Comparison of ENCODE assay signal across 1 cellular context in the genomic region with DNA sequence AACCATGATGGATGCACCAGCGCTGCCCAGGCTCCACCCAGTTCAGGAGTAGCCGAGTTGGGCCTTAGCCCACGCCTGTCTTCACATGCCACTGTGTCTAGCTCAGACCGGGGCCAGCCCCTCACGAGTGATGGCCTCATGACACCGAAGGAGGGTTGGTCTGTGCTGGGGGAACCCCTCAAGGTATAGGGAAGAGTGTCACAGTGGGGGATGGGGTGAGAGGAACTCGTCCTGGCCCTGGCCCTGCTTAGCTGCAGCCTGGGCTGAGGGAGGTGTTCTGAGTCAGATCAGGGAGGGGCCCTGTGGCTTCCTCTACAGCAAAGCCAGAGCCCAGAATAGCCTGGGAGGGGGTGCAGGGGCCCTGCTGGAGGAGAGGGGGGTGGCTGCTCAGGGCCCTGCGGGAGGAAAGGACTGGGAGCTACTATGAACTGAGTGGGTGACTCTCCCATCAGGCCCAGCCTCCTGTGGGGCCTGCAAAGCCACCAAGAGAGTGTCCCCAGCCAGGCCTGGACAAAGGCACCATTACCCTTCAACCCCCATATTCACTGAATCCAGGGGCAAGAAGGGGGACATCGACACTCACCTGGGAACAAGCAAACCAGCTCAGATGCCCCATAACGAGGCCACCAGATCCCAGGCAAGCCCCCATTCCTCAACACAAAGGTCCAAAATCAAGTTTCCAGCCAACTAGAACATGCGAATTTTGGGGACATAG.
TF ChIP-seq lines count a peak whose summit lies in the region.

No MANE protein-coding gene starts in this region.

TF ChIP-seq in GM12878, 131 proteins besides CTCF, POLR2A, EP300 and RAD21 (continued from another document and continues in another):
- TF ChIP-seq, protein P1, sequence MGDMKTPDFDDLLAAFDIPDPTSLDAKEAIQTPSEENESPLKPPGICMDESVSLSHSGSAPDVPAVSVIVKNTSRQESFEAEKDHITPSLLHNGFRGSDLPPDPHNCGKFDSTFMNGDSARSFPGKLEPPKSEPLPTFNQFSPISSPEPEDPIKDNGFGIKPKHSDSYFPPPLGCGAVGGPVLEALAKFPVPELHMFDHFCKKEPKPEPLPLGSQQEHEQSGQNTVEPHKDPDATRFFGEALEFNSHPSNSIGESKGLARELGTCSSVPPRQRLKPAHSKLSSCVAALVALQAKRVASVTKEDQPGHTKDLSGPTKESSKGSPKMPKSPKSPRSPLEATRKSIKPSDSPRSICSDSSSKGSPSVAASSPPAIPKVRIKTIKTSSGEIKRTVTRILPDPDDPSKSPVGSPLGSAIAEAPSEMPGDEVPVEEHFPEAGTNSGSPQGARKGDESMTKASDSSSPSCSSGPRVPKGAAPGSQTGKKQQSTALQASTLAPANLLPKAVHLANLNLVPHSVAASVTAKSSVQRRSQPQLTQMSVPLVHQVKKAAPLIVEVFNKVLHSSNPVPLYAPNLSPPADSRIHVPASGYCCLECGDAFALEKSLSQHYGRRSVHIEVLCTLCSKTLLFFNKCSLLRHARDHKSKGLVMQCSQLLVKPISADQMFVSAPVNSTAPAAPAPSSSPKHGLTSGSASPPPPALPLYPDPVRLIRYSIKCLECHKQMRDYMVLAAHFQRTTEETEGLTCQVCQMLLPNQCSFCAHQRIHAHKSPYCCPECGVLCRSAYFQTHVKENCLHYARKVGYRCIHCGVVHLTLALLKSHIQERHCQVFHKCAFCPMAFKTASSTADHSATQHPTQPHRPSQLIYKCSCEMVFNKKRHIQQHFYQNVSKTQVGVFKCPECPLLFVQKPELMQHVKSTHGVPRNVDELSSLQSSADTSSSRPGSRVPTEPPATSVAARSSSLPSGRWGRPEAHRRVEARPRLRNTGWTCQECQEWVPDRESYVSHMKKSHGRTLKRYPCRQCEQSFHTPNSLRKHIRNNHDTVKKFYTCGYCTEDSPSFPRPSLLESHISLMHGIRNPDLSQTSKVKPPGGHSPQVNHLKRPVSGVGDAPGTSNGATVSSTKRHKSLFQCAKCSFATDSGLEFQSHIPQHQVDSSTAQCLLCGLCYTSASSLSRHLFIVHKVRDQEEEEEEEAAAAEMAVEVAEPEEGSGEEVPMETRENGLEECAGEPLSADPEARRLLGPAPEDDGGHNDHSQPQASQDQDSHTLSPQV (IDR thresholded peaks at IDR 0.05), result no peak; the same call in 1 of the 2 replicates
- TF ChIP-seq IRF4 (IDR thresholded peaks at IDR 0.05; ENCODE audit: low read depth, low read length) (peak; percentile 82; the same call in 1 of the 2 replicates), MXI1 (IDR thresholded peaks at IDR 0.05; ENCODE audit: low read depth, low read length) (peak; percentile 70; the same call in 1 of the 2 replicates), ASH2L (IDR thresholded peaks at IDR 0.05; ENCODE audit: borderline replicate concordance, low read depth) (no peak), STAT1 (conservative IDR thresholded peaks at IDR 0.05) (no peak), WRNIP1 (IDR thresholded peaks at IDR 0.05; ENCODE audit: borderline replicate concordance, low read depth, low read length) (0 out of 2 replicates have a peak, but pooled peaks have one; percentile 51), MYB (IDR thresholded peaks at IDR 0.05; ENCODE audit: borderline replicate concordance, low read depth, low read length) (no peak), SUPT20H (IDR thresholded peaks at IDR 0.05; ENCODE audit: borderline replicate concordance, control insufficient read depth, low read depth, low read length) (no peak), STAT3 (IDR thresholded peaks at IDR 0.05; ENCODE audit: low read depth, low read length) (no peak), BRCA1 (IDR thresholded peaks at IDR 0.05; ENCODE audit: low read depth, low read length) (no peak), DPF2 (IDR thresholded peaks at IDR 0.05) (peak; percentile 84; the same call in 1 of the 2 replicates), HDGF (IDR thresholded peaks at IDR 0.05) (peak; percentile 90), EED (IDR thresholded peaks at IDR 0.05; ENCODE audit: low read depth) (peak; percentile 98), CREB1 (IDR thresholded peaks at IDR 0.05; ENCODE audit: low read depth) (no peak), IKZF2 (IDR thresholded peaks at IDR 0.05) (peak; percentile 96 to 98), SMARCA5 (IDR thresholded peaks at IDR 0.05) (no peak), SMAD1 (IDR thresholded peaks at IDR 0.05; ENCODE audit: low read depth, partially characterized antibody) (peak; percentile 3), TAF1 (IDR thresholded peaks at IDR 0.05; ENCODE audit: borderline replicate concordance, low read depth, low read length) (peak; percentile 80; the same call in 1 of the 2 replicates), BACH1 (IDR thresholded peaks at IDR 0.05; ENCODE audit: borderline replicate concordance) (peak; percentile 75), POU2F2 (IDR thresholded peaks at IDR 0.05; ENCODE audit: borderline replicate concordance, low read depth, low read length) (peak; percentile 59; the same call in 2 of the 3 replicates), JUNB (IDR thresholded peaks at IDR 0.05) (peak; percentile 65; the same call in 1 of the 2 replicates), FOXK2 (IDR thresholded peaks at IDR 0.05) (no peak), SREBF1 (IDR thresholded peaks at IDR 0.05; ENCODE audit: low read length) (no peak), ZNF384 (IDR thresholded peaks at IDR 0.05; ENCODE audit: borderline replicate concordance, low read depth, low read length) (no peak), RELA (IDR thresholded peaks at IDR 0.05; ENCODE audit: borderline replicate concordance, partially characterized antibody) (peak; percentile 94), PAX8 (IDR thresholded peaks at IDR 0.05) (no peak), NR2C2 (IDR thresholded peaks at IDR 0.05; ENCODE audit: borderline replicate concordance, control insufficient read depth, insufficient read length, low read depth) (no peak)
- TF ChIP-seq, protein P2, sequence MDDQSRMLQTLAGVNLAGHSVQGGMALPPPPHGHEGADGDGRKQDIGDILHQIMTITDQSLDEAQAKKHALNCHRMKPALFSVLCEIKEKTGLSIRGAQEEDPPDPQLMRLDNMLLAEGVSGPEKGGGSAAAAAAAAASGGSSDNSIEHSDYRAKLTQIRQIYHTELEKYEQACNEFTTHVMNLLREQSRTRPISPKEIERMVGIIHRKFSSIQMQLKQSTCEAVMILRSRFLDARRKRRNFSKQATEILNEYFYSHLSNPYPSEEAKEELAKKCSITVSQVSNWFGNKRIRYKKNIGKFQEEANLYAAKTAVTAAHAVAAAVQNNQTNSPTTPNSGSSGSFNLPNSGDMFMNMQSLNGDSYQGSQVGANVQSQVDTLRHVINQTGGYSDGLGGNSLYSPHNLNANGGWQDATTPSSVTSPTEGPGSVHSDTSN (IDR thresholded peaks at IDR 0.05; ENCODE audit: insufficient replicate concordance, low read depth, low read length), result peak; percentile 66
- TF ChIP-seq, protein P3, sequence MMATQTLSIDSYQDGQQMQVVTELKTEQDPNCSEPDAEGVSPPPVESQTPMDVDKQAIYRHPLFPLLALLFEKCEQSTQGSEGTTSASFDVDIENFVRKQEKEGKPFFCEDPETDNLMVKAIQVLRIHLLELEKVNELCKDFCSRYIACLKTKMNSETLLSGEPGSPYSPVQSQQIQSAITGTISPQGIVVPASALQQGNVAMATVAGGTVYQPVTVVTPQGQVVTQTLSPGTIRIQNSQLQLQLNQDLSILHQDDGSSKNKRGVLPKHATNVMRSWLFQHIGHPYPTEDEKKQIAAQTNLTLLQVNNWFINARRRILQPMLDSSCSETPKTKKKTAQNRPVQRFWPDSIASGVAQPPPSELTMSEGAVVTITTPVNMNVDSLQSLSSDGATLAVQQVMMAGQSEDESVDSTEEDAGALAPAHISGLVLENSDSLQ (IDR thresholded peaks at IDR 0.05), result peak; percentile 91
- TF ChIP-seq, protein P4, sequence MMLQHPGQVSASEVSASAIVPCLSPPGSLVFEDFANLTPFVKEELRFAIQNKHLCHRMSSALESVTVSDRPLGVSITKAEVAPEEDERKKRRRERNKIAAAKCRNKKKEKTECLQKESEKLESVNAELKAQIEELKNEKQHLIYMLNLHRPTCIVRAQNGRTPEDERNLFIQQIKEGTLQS (IDR thresholded peaks at IDR 0.05; ENCODE audit: borderline replicate concordance, extremely low read depth, low read depth, low read length), result no peak
- TF ChIP-seq, protein P5, sequence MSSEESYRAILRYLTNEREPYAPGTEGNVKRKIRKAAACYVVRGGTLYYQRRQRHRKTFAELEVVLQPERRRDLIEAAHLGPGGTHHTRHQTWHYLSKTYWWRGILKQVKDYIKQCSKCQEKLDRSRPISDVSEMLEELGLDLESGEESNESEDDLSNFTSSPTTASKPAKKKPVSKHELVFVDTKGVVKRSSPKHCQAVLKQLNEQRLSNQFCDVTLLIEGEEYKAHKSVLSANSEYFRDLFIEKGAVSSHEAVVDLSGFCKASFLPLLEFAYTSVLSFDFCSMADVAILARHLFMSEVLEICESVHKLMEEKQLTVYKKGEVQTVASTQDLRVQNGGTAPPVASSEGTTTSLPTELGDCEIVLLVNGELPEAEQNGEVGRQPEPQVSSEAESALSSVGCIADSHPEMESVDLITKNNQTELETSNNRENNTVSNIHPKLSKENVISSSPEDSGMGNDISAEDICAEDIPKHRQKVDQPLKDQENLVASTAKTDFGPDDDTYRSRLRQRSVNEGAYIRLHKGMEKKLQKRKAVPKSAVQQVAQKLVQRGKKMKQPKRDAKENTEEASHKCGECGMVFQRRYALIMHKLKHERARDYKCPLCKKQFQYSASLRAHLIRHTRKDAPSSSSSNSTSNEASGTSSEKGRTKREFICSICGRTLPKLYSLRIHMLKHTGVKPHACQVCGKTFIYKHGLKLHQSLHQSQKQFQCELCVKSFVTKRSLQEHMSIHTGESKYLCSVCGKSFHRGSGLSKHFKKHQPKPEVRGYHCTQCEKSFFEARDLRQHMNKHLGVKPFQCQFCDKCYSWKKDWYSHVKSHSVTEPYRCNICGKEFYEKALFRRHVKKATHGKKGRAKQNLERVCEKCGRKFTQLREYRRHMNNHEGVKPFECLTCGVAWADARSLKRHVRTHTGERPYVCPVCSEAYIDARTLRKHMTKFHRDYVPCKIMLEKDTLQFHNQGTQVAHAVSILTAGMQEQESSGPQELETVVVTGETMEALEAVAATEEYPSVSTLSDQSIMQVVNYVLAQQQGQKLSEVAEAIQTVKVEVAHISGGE (CRISPR knock-in tag; IDR thresholded peaks at IDR 0.05), result no peak
- TF ChIP-seq, protein P6, sequence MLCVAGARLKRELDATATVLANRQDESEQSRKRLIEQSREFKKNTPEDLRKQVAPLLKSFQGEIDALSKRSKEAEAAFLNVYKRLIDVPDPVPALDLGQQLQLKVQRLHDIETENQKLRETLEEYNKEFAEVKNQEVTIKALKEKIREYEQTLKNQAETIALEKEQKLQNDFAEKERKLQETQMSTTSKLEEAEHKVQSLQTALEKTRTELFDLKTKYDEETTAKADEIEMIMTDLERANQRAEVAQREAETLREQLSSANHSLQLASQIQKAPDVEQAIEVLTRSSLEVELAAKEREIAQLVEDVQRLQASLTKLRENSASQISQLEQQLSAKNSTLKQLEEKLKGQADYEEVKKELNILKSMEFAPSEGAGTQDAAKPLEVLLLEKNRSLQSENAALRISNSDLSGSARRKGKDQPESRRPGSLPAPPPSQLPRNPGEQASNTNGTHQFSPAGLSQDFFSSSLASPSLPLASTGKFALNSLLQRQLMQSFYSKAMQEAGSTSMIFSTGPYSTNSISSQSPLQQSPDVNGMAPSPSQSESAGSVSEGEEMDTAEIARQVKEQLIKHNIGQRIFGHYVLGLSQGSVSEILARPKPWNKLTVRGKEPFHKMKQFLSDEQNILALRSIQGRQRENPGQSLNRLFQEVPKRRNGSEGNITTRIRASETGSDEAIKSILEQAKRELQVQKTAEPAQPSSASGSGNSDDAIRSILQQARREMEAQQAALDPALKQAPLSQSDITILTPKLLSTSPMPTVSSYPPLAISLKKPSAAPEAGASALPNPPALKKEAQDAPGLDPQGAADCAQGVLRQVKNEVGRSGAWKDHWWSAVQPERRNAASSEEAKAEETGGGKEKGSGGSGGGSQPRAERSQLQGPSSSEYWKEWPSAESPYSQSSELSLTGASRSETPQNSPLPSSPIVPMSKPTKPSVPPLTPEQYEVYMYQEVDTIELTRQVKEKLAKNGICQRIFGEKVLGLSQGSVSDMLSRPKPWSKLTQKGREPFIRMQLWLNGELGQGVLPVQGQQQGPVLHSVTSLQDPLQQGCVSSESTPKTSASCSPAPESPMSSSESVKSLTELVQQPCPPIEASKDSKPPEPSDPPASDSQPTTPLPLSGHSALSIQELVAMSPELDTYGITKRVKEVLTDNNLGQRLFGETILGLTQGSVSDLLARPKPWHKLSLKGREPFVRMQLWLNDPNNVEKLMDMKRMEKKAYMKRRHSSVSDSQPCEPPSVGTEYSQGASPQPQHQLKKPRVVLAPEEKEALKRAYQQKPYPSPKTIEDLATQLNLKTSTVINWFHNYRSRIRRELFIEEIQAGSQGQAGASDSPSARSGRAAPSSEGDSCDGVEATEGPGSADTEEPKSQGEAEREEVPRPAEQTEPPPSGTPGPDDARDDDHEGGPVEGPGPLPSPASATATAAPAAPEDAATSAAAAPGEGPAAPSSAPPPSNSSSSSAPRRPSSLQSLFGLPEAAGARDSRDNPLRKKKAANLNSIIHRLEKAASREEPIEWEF (IDR thresholded peaks at IDR 0.05; ENCODE audit: insufficient replicate concordance, low read depth, low read length), result no peak
- TF ChIP-seq, protein P7, sequence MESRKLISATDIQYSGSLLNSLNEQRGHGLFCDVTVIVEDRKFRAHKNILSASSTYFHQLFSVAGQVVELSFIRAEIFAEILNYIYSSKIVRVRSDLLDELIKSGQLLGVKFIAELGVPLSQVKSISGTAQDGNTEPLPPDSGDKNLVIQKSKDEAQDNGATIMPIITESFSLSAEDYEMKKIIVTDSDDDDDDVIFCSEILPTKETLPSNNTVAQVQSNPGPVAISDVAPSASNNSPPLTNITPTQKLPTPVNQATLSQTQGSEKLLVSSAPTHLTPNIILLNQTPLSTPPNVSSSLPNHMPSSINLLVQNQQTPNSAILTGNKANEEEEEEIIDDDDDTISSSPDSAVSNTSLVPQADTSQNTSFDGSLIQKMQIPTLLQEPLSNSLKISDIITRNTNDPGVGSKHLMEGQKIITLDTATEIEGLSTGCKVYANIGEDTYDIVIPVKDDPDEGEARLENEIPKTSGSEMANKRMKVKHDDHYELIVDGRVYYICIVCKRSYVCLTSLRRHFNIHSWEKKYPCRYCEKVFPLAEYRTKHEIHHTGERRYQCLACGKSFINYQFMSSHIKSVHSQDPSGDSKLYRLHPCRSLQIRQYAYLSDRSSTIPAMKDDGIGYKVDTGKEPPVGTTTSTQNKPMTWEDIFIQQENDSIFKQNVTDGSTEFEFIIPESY (IDR thresholded peaks at IDR 0.05), result no peak
- TF ChIP-seq, protein P8, sequence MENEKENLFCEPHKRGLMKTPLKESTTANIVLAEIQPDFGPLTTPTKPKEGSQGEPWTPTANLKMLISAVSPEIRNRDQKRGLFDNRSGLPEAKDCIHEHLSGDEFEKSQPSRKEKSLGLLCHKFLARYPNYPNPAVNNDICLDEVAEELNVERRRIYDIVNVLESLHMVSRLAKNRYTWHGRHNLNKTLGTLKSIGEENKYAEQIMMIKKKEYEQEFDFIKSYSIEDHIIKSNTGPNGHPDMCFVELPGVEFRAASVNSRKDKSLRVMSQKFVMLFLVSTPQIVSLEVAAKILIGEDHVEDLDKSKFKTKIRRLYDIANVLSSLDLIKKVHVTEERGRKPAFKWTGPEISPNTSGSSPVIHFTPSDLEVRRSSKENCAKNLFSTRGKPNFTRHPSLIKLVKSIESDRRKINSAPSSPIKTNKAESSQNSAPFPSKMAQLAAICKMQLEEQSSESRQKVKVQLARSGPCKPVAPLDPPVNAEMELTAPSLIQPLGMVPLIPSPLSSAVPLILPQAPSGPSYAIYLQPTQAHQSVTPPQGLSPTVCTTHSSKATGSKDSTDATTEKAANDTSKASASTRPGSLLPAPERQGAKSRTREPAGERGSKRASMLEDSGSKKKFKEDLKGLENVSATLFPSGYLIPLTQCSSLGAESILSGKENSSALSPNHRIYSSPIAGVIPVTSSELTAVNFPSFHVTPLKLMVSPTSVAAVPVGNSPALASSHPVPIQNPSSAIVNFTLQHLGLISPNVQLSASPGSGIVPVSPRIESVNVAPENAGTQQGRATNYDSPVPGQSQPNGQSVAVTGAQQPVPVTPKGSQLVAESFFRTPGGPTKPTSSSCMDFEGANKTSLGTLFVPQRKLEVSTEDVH (IDR thresholded peaks at IDR 0.05; ENCODE audit: low read depth, partially characterized antibody), result no peak
